In the genomic region with DNA sequence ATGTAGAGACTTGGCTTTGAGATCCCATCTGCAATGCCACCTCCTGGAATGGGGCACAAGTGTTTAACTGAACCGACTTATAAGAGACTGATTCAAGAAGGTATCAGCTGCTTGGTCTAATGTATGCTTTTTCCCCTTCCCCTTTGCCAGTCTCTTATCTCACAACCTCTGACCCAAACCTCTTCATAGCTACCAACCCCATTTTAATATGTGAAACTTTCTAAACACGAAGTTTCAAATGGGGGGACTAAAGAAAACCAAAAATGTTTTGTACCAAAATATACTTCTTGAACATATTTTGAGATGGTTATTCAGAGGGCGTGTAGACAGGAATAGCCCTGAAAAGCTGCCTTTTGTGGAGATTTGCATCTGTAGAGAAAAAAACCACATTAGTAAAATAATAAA, we compare ENCODE assay signal across 24 cellular contexts.
DNase-seq lines count a peak whose midpoint lies in the region; ATAC-seq, FAIRE-seq and TF ChIP-seq lines count a peak whose summit lies in the region.
"Had no signal": no experiment of that assay in that cellular context is flagged by ENCODE, and none has a peak within 500 bp of the region (broad histone marks: within the 10 kb centered on the region; RNA-seq: fewer than 3 reads in every experiment).

No MANE protein-coding gene starts in this region.

- TF ChIP-seq POLR2A in GM12891 (IDR thresholded peaks at IDR 0.05; ENCODE audit: low read depth, low read length): no peak

- no peak for DNase-seq in GM12891 (ENCODE audit: insufficient read length, low spot score)
- no peak for DNase-seq in NCI-H2107 treated with DMSO at 0.1 percent for 48 hours (lab: John Stamatoyannopoulos, UW; ENCODE audit: unreplicated experiment)
- no peak for DNase-seq in stimulated activated naive CD4-positive, alpha-beta T cell treated with Interleukin-2 at 50 U/mL for 16 hours (lab: John Stamatoyannopoulos, UW)
- no peak for DNase-seq in HCEC 1CT
- DNase-seq: activated CD4-positive, alpha-beta T cell treated with anti-CD3 and anti-CD28 coated beads, Interleukin-2, amount 50 U/mL, for 1 hour; activated CD8-positive, alpha-beta memory T cell treated with anti-CD3 and anti-CD28 coated beads, Interleukin-2, amount 50 U/mL, for 48 hours; activated gamma-delta T cell treated with Interleukin-2 at 50 U/mL for 16 hours; adrenal gland; DMS53; hypothalamus; NCI-H1417; NCI-H748 treated with DMSO at 0.1 percent for 48 hours; nucleus accumbens; SIG-M5; spleen; stimulated activated CD4-positive, alpha-beta T cell treated with anti-CD3 and anti-CD28 coated beads, Interleukin-4, amount 100 ng/mL, for 4 hours; T-cell had no signal

- peak; percentile 79 for ATAC-seq in GM19324 (IDR thresholded peaks at IDR 0.05; ENCODE audit: low FRiP score, unreplicated experiment)
- peak; percentile 72 for ATAC-seq in HG02571 (IDR thresholded peaks at IDR 0.05; ENCODE audit: unreplicated experiment)
- peak; percentile 67 for ATAC-seq in HG03354 (IDR thresholded peaks at IDR 0.05; ENCODE audit: poor library complexity, severe bottlenecking, unreplicated experiment)
- no peak for ATAC-seq in HG03108 (IDR thresholded peaks at IDR 0.05; ENCODE audit: unreplicated experiment)
- ATAC-seq: T-cell had no signal

- peak; percentile 59 for FAIRE-seq in GM12891 (lab: Jason Lieb, UNC)
- FAIRE-seq: frontal cortex, H54, keratinocyte had no signal

TF ChIP-seq in GM12891, 5 proteins besides CTCF, POLR2A, EP300 and RAD21:
- no peak for TF ChIP-seq PAX5 (IDR thresholded peaks at IDR 0.05; ENCODE audit: insufficient read depth, low read length, severe bottlenecking)
- TF ChIP-seq TAF1 (IDR thresholded peaks at IDR 0.05; ENCODE audit: low read depth, low read length): no peak
- no peak for TF ChIP-seq POLR2AphosphoS5 (IDR thresholded peaks at IDR 0.05; ENCODE audit: low read depth, low read length)
- TF ChIP-seq POU2F2 (IDR thresholded peaks at IDR 0.05; ENCODE audit: low read depth, low read length): no peak
- no peak for TF ChIP-seq SPI1 (IDR thresholded peaks at IDR 0.05; ENCODE audit: low read depth, low read length)
